19 cellular contexts compared by ENCODE assay signal in the genomic region with DNA sequence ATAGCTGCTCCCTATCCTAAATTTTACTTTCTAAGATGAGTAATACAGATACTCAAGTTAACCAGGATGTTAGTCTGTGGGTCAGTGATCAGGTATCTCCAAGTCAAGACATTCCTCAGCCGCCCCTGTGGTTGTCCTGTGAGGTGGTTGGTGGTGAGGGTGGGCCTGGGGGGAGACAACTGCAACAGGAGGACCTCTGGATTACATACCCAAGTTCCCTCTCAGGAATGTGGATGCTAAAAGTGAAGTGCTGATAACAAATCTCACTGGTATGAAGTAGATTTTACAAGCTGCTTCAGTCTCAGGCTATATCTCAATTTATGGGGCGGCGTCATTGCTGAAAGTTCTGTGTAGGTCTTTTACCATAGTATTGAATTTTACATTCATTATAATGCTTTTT. TPM values are rescaled to one million over a fixed set of nuclear protein-coding genes. Genes with fewer than 3 reads are reported as not detected.
DNase-seq lines count a peak whose midpoint lies in the region; ATAC-seq and TF ChIP-seq lines count a peak whose summit lies in the region.
"Had no signal": no experiment of that assay in that cellular context is flagged by ENCODE, and none has a peak within 500 bp of the region (broad histone marks: within the 10 kb centered on the region; RNA-seq: fewer than 3 reads in every experiment).

No MANE protein-coding gene starts in this region.

- 0 out of 2 replicates have a peak overlapping the region, but pooled peaks have one; percentile 28 for H3K27ac Mint-ChIP-seq in GM23338

- no peak overlapping the region for H3K4me2 ChIP-seq in GM23338
- H3K4me2 ChIP-seq: A549 had no signal

- H4K20me1 ChIP-seq in GM23338 (replicated peaks; ENCODE audit: insufficient read depth), result no peaks in the 10 kb centered on the region

- H3K27me3 ChIP-seq in GM23338 (ENCODE audit: insufficient read depth), result no peaks in the 10 kb centered on the region
- no peaks in the 10 kb centered on the region for H3K27me3 ChIP-seq in gastrocnemius medialis

- H3K9me3 Mint-ChIP-seq in GM23338, result no peaks in the 10 kb centered on the region

- H3F3A ChIP-seq in GM23338 (replicated peaks; ENCODE audit: low read depth), result no peaks in the 10 kb centered on the region

- H3K36me3 Mint-ChIP-seq in GM23338 (ENCODE audit: low read depth), result no peaks in the 10 kb centered on the region

- H3K79me2 ChIP-seq in GM23338 (replicated peaks; ENCODE audit: insufficient read depth), result no peaks in the 10 kb centered on the region

- in situ Hi-C loops in gastrocnemius medialis (cut with MboI; ENCODE audit: low sequenced_read_pairs in 4 of 4), result no loop called here

- intact Hi-C loops in gastrocnemius medialis (cut with DNase I; ENCODE audit: low total_unique reads), result no loop called here

- no peaks in the 10 kb centered on the region for H3K9me2 ChIP-seq in GM23338 (ENCODE audit: insufficient read depth)

- H3K36me3 ChIP-seq in GM23338 (ENCODE audit: insufficient read depth) (no peaks in the 10 kb centered on the region), gastrocnemius medialis (no peaks in the 10 kb centered on the region)

- H3K27me3 Mint-ChIP-seq in GM23338 (ENCODE audit: insufficient read depth, low read depth, poor library complexity), result no peaks in the 10 kb centered on the region

- H3K4me3 ChIP-seq in GM23338 (no peak overlapping the region), fibroblast of villous mesenchyme (ENCODE audit: low read depth, low read length) (no peak overlapping the region), gastrocnemius medialis (no peak overlapping the region)
- H3K4me3 ChIP-seq: A549 had no signal

- peak; percentile 24 for DNase-seq in GM23338 (ENCODE audit: low spot score)
- DNase-seq in NCI-H226, result peak; percentile 93
- DNase-seq in fibroblast of villous mesenchyme (ENCODE audit: low read depth), result peak; percentile 85
- DNase-seq in myocyte (ENCODE audit: low read depth), result peak; percentile 34
- DNase-seq in NCI-H748 (lab: John Stamatoyannopoulos, UW; ENCODE audit: unreplicated experiment), result no peak
- no peak for DNase-seq in gastrocnemius medialis
- DNase-seq: COR-L47, HCEC 1CT, KG1, MM.1S, NCI-H1105, NCI-H1694 treated with DMSO at 0.1 percent for 48 hours, NCI-H82, SHP77 had no signal

- no peak for TF ChIP-seq POLR2A in gastrocnemius medialis (IDR thresholded peaks at IDR 0.05)

- H2AFZ ChIP-seq in GM23338, result no peak overlapping the region

- TF ChIP-seq CTCF in GM23338 (conservative IDR thresholded peaks at IDR 0.05; ENCODE audit: low read depth in 2 of 2) (no peak), fibroblast of villous mesenchyme (IDR thresholded peaks at IDR 0.05; ENCODE audit: insufficient read depth, low read depth, low read length) (no peak), gastrocnemius medialis (IDR thresholded peaks at IDR 0.05 in 4 of 5, conservative IDR thresholded peaks at IDR 0.05 in 1 of 5) (no peak)

- no peak overlapping the region for H3K27ac ChIP-seq in GM23338 (ENCODE audit: low read depth)
- no peak overlapping the region for H3K27ac ChIP-seq in gastrocnemius medialis
- H3K27ac ChIP-seq: A549 had no signal

- H3K4me1 Mint-ChIP-seq in GM23338, result 0 out of 3 replicates have a peak, but pooled peaks cover 2% of the 10 kb centered on the region

- H3K4me1 ChIP-seq in GM23338 (ENCODE audit: insufficient read depth) (no peaks in the 10 kb centered on the region), gastrocnemius medialis (no peaks in the 10 kb centered on the region)
- H3K4me1 ChIP-seq: A549 had no signal

- H3K4me3 Mint-ChIP-seq in GM23338, result no peak overlapping the region
- H3K4me3 Mint-ChIP-seq: CD14-positive monocyte had no signal

- ATAC-seq in GM23338 (no peak), GM19328 (IDR thresholded peaks at IDR 0.05; ENCODE audit: unreplicated experiment) (no peak), gastrocnemius medialis (no peak), GM21423 (IDR thresholded peaks at IDR 0.05; ENCODE audit: unreplicated experiment) (no peak)
- ATAC-seq: A549, Panc1 had no signal

- no peaks in the 10 kb centered on the region for H3K9me3 ChIP-seq in gastrocnemius medialis
- H3K9me3 ChIP-seq: A549 had no signal

TF ChIP-seq in GM23338, 12 proteins besides CTCF, POLR2A, EP300 and RAD21:
- TF ChIP-seq POLR2AphosphoS5 (IDR thresholded peaks at IDR 0.05; ENCODE audit: low read depth), result no peak
- no peak for TF ChIP-seq ZNF331 (CRISPR knock-in tag; IDR thresholded peaks at IDR 0.05; ENCODE audit: low read depth)
- no peak for TF ChIP-seq EZH2phosphoT487 (IDR thresholded peaks at IDR 0.05; ENCODE audit: unreplicated experiment)
- TF ChIP-seq ZNF114 (CRISPR knock-in tag; IDR thresholded peaks at IDR 0.05), result no peak
- no peak for TF ChIP-seq CREB1 (CRISPR knock-in tag; IDR thresholded peaks at IDR 0.05; ENCODE audit: low read depth)
- TF ChIP-seq, protein P1, sequence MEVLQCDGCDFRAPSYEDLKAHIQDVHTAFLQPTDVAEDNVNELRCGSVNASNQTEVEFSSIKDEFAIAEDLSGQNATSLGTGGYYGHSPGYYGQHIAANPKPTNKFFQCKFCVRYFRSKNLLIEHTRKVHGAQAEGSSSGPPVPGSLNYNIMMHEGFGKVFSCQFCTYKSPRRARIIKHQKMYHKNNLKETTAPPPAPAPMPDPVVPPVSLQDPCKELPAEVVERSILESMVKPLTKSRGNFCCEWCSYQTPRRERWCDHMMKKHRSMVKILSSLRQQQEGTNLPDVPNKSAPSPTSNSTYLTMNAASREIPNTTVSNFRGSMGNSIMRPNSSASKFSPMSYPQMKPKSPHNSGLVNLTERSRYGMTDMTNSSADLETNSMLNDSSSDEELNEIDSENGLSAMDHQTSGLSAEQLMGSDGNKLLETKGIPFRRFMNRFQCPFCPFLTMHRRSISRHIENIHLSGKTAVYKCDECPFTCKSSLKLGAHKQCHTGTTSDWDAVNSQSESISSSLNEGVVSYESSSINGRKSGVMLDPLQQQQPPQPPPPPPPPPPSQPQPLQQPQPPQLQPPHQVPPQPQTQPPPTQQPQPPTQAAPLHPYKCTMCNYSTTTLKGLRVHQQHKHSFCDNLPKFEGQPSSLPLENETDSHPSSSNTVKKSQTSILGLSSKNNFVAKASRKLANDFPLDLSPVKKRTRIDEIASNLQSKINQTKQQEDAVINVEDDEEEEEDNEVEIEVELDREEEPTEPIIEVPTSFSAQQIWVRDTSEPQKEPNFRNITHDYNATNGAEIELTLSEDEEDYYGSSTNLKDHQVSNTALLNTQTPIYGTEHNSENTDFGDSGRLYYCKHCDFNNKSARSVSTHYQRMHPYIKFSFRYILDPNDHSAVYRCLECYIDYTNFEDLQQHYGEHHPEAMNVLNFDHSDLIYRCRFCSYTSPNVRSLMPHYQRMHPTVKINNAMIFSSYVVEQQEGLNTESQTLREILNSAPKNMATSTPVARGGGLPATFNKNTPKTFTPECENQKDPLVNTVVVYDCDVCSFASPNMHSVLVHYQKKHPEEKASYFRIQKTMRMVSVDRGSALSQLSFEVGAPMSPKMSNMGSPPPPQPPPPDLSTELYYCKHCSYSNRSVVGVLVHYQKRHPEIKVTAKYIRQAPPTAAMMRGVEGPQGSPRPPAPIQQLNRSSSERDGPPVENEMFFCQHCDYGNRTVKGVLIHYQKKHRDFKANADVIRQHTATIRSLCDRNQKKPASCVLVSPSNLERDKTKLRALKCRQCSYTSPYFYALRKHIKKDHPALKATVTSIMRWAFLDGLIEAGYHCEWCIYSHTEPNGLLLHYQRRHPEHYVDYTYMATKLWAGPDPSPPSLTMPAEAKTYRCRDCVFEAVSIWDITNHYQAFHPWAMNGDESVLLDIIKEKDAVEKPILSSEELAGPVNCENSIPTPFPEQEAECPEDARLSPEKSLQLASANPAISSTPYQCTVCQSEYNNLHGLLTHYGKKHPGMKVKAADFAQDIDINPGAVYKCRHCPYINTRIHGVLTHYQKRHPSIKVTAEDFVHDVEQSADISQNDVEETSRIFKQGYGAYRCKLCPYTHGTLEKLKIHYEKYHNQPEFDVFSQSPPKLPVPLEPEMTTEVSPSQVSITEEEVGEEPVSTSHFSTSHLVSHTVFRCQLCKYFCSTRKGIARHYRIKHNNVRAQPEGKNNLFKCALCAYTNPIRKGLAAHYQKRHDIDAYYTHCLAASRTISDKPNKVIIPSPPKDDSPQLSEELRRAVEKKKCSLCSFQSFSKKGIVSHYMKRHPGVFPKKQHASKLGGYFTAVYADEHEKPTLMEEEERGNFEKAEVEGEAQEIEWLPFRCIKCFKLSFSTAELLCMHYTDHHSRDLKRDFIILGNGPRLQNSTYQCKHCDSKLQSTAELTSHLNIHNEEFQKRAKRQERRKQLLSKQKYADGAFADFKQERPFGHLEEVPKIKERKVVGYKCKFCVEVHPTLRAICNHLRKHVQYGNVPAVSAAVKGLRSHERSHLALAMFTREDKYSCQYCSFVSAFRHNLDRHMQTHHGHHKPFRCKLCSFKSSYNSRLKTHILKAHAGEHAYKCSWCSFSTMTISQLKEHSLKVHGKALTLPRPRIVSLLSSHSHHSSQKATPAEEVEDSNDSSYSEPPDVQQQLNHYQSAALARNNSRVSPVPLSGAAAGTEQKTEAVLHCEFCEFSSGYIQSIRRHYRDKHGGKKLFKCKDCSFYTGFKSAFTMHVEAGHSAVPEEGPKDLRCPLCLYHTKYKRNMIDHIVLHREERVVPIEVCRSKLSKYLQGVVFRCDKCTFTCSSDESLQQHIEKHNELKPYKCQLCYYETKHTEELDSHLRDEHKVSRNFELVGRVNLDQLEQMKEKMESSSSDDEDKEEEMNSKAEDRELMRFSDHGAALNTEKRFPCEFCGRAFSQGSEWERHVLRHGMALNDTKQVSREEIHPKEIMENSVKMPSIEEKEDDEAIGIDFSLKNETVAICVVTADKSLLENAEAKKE (CRISPR knock-in tag; IDR thresholded peaks at IDR 0.05), result no peak

RNA-seq across cellular contexts. Expression of a gene that starts 38.3 kb away (rescaled TPM):
- total RNA-seq in GM23338 (2014; rRNA removed; shearing (Covaris generic)), result 27.2 and 29.0 TPM in 2 replicates
- polyA plus RNA-seq in GM23338 (2016; fragmentation: Nextera tagmentation; extraction: Ambion mirVana), result 30.4 and 40.7 TPM in 2 replicates
- total RNA-seq in fibroblast of villous mesenchyme (1.3 and 4.8 TPM in 2 replicates), myocyte (11.9 and 25.3 TPM in 2 replicates), gastrocnemius medialis (10 to 100 TPM in 3 of 4 donors, 1 to 10 TPM in 1; 5.3 to 69.4 (median 17.4) TPM)
- 3.1 TPM for polyA plus RNA-seq in myocyte (2012)
- polyA plus RNA-seq: A549 had no signal

Comparison
In these comparisons a context has a peak if more than half of its experiments do, and no peak if none do; other contexts are left out.
1. DNase-seq: peak in GM23338 (single experiment), NCI-H226 (single experiment), fibroblast of villous mesenchyme (single experiment) and myocyte (single experiment); none in NCI-H748 (single experiment) and gastrocnemius medialis (0 of 2).